Comparison of ENCODE assay signal across 31 cellular contexts in the genomic region with DNA sequence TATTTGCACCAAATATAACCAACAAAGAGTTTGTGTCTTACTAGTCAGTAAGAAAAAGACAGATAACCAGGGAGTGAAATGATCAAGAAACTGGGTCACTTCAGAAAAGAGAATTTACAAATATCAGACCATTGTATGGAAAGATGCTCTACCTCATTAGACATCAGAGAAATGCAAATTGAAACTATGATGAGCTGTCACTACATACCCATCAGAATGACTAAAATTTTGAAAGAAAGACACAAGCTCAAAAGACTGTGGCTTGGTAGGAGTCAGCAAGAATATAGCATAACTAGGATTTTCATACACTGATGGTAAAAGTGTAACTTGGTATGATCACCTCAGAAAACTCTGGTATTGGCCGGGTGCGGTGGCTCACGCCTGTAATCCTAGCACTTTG.
DNase-seq lines count a peak whose midpoint lies in the region; ATAC-seq, FAIRE-seq and TF ChIP-seq lines count a peak whose summit lies in the region.
"Had no signal": no experiment of that assay in that cellular context is flagged by ENCODE, and none has a peak within 500 bp of the region (broad histone marks: within the 10 kb centered on the region; RNA-seq: fewer than 3 reads in every experiment).

No MANE protein-coding gene starts in this region.

- TF ChIP-seq RAD21 in GM12878 (IDR thresholded peaks at IDR 0.05; ENCODE audit: insufficient read depth, low read depth, low read length) = no peak

- in situ Hi-C loops in GM12878 (cut with MboI) = no loop called here

- H3K4me3 ChIP-seq in GM12865 (ENCODE audit: low read depth, low read length) (no peak overlapping the region), GM12878 (no peak overlapping the region), testis (no peak overlapping the region)
- H3K4me3 ChIP-seq: A549; BLaER1; BLaER1 treated with 17β-estradiol and CSF1 and Interleukin-3, amounts not matched to agents 10 nM and 100 nM had no signal

- ATAC-seq in GM12878 = peak; percentile 56
- ATAC-seq: A549; CD8-positive, alpha-beta T cell had no signal

- WGBS in GM12878 (ENCODE audit: insufficient coverage, insufficient replicate concordance, low lambda C conversion rate, missing lambda C conversion rate) = 54% methylated on average over 3 of the region's 3 CpGs
- 96 to 97% methylated on average over 3 of the region's 3 CpGs for WGBS in testis, 2 donors

- H3K4me1 ChIP-seq in GM12878 (ENCODE audit: control insufficient read depth, insufficient read depth, low read length) (no peaks in the 10 kb centered on the region), testis (no peaks in the 10 kb centered on the region)
- H3K4me1 ChIP-seq: BE2C, Caco-2 had no signal

- CTCF ChIA-PET in GM12878 (lab: Yijun Ruan, JAX) = no interaction called here

- FAIRE-seq in GM12878 (lab: Jason Lieb, UNC) = no peak
- FAIRE-seq: A204.1, A549, D721Med had no signal

- RAD21 ChIA-PET in GM12878 (lab: Charles Lee; ENCODE audit: unreplicated experiment) = no interaction called here

- intact Hi-C loops in GM12878 (cut with micrococcal nuclease; ENCODE audit: unreplicated experiment) (no loop called here), testis (cut with DNase I; ENCODE audit: low total_unique reads) (no loop called here)

- H2AFZ ChIP-seq in GM12878 (ENCODE audit: control insufficient read depth, low read depth, low read length) = no peak overlapping the region

- no peaks in the 10 kb centered on the region for H3K79me2 ChIP-seq in GM12878 (ENCODE audit: control insufficient read depth, insufficient read depth, low read length)

- peak; percentile 8 for DNase-seq in GM12865 (ENCODE audit: low read depth)
- no peak for DNase-seq in GM12878 (ENCODE audit: low read depth, low spot score)
- no peak for DNase-seq in testis
- DNase-seq in NCI-H524 (lab: John Stamatoyannopoulos, UW) = no peak
- DNase-seq: 8988T; ACHN; AML-193; BE2C; C1 segment of cervical spinal cord; Caco-2; Calu3; CD4-positive, alpha-beta memory T cell; CD4-positive, alpha-beta T cell; CD4-positive, CD25-positive, alpha-beta regulatory T cell; CD8-positive, alpha-beta memory T cell; CD8-positive, alpha-beta T cell; COR-L47; DMS 273 treated with DMSO at 0.1 percent for 48 hours; DMS153; DMS53; DMS79; DMS79 treated with DMSO at 0.1 percent for 48 hours; DND-41; EL had no signal

- no TSS peak for BruUV-seq in GM12878 (replicated peaks; lab: Mats Ljungman, UMichigan)

- H3K27me3 ChIP-seq in GM12878 (replicated peaks in 1 of 2; ENCODE audit: control insufficient read depth in 2 of 2, insufficient read depth in 2 of 2, low read length in 1 of 2) (no peaks in the 10 kb centered on the region), testis (no peaks in the 10 kb centered on the region)
- H3K27me3 ChIP-seq: BLaER1; BLaER1 treated with 17β-estradiol and CSF1 and Interleukin-3, amounts not matched to agents 10 nM and 100 nM had no signal

- no peak overlapping the region for H3K9ac ChIP-seq in GM12878 (ENCODE audit: control insufficient read depth, insufficient read depth, low read length)
- H3K9ac ChIP-seq: BLaER1; BLaER1 treated with 17β-estradiol and CSF1 and Interleukin-3, amounts not matched to agents 10 nM and 100 nM had no signal

- H3K9me3 ChIP-seq in GM12878 (replicated peaks; ENCODE audit: control insufficient read depth, insufficient read depth, low read length) = no peaks in the 10 kb centered on the region
- no peaks in the 10 kb centered on the region for H3K9me3 ChIP-seq in testis
- H3K9me3 ChIP-seq: A549, BE2C, BLaER1, Caco-2 had no signal

- no peak overlapping the region for H3K4me2 ChIP-seq in GM12878 (ENCODE audit: control insufficient read depth, insufficient read depth)
- H3K4me2 ChIP-seq: A549; BLaER1; BLaER1 treated with 17β-estradiol and CSF1 and Interleukin-3, amounts not matched to agents 10 nM and 100 nM had no signal

- SMC1A ChIA-PET in GM12878 (lab: Charles Lee; ENCODE audit: uncharacterized antibody, unreplicated experiment) = no interaction called here

- TF ChIP-seq CTCF in GM12865 (IDR thresholded peaks at IDR 0.05; ENCODE audit: insufficient read depth, low read depth, low read length, missing control alignments) (no peak), GM12878 (IDR thresholded peaks at IDR 0.05 in 2 of 3, conservative IDR thresholded peaks at IDR 0.05 in 1 of 3; ENCODE audit: control insufficient read depth in 2 of 3, extremely low read depth in 1 of 3, insufficient read depth in 1 of 3, low read depth in 3 of 3, low read length in 3 of 3) (no peak), testis (IDR thresholded peaks at IDR 0.05) (no peak)

- H3K27ac ChIP-seq in GM12878 (ENCODE audit: control insufficient read depth, insufficient read depth) (no peak overlapping the region), testis (no peak overlapping the region)
- H3K27ac ChIP-seq: 22Rv1; A549; BLaER1; BLaER1 treated with 17β-estradiol and CSF1 and Interleukin-3, amounts not matched to agents 10 nM and 100 nM; C4-2B had no signal

- no peaks in the 10 kb centered on the region for H4K20me1 ChIP-seq in GM12878 (ENCODE audit: control insufficient read depth, insufficient read depth)
- H4K20me1 ChIP-seq: BLaER1; BLaER1 treated with 17β-estradiol and CSF1 and Interleukin-3, amounts not matched to agents 10 nM and 100 nM had no signal

- H3K36me3 ChIP-seq in GM12878 (ENCODE audit: control insufficient read depth in 2 of 2, insufficient read depth in 2 of 2, low read length in 1 of 2) = no peaks in the 10 kb centered on the region
- H3K36me3 ChIP-seq in testis (ENCODE audit: low read depth, missing control alignments) = no peaks in the 10 kb centered on the region
- H3K36me3 ChIP-seq: BE2C; BLaER1; BLaER1 treated with 17β-estradiol and CSF1 and Interleukin-3, amounts not matched to agents 10 nM and 100 nM had no signal

- POLR2A ChIA-PET in GM12878 (lab: Charles Lee) = no interaction called here

- TF ChIP-seq EP300 in GM12878 (IDR thresholded peaks at IDR 0.05; ENCODE audit: borderline replicate concordance in 1 of 2, control insufficient read depth in 1 of 2, low read depth in 2 of 2, low read length in 2 of 2) = no peak

- TF ChIP-seq POLR2A in GM12878 (IDR thresholded peaks at IDR 0.05; ENCODE audit: low read depth, low read length) (no peak), testis (IDR thresholded peaks at IDR 0.05) (no peak)

TF ChIP-seq in GM12878, 131 proteins besides CTCF, POLR2A, EP300 and RAD21:
- TF ChIP-seq ZBED1 (IDR thresholded peaks at IDR 0.05; ENCODE audit: borderline replicate concordance) = no peak
- no peak for TF ChIP-seq YBX1 (IDR thresholded peaks at IDR 0.05)
- TF ChIP-seq, protein P1, sequence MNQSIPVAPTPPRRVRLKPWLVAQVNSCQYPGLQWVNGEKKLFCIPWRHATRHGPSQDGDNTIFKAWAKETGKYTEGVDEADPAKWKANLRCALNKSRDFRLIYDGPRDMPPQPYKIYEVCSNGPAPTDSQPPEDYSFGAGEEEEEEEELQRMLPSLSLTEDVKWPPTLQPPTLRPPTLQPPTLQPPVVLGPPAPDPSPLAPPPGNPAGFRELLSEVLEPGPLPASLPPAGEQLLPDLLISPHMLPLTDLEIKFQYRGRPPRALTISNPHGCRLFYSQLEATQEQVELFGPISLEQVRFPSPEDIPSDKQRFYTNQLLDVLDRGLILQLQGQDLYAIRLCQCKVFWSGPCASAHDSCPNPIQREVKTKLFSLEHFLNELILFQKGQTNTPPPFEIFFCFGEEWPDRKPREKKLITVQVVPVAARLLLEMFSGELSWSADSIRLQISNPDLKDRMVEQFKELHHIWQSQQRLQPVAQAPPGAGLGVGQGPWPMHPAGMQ (IDR thresholded peaks at IDR 0.05; ENCODE audit: borderline replicate concordance) = no peak
- TF ChIP-seq CEBPB (IDR thresholded peaks at IDR 0.05; ENCODE audit: borderline replicate concordance in 1 of 2, low read depth in 2 of 2, low read length in 2 of 2) = no peak
- no peak for TF ChIP-seq ATF7 (IDR thresholded peaks at IDR 0.05; ENCODE audit: low read depth)
- no peak for TF ChIP-seq SMARCA5 (IDR thresholded peaks at IDR 0.05)
- TF ChIP-seq BRCA1 (IDR thresholded peaks at IDR 0.05; ENCODE audit: low read depth, low read length) = no peak
- TF ChIP-seq GATAD2B (conservative IDR thresholded peaks at IDR 0.05; ENCODE audit: low read depth) = no peak
- no peak for TF ChIP-seq RB1 (IDR thresholded peaks at IDR 0.05; ENCODE audit: borderline replicate concordance)
- TF ChIP-seq ZNF24 (IDR thresholded peaks at IDR 0.05) = no peak
- TF ChIP-seq ZZZ3 (IDR thresholded peaks at IDR 0.05; ENCODE audit: control insufficient read depth, insufficient read length, low read depth) = no peak
- TF ChIP-seq ZBTB4 (CRISPR knock-in tag; IDR thresholded peaks at IDR 0.05) = no peak
- TF ChIP-seq MEF2B (IDR thresholded peaks at IDR 0.05; ENCODE audit: partially characterized antibody, poor library complexity, severe bottlenecking) = no peak
- TF ChIP-seq YY1 (IDR thresholded peaks at IDR 0.05; ENCODE audit: low read depth, low read length) = no peak
TF ChIP-seq in GM12878: peak in this region for 0.
